In the genomic region with DNA sequence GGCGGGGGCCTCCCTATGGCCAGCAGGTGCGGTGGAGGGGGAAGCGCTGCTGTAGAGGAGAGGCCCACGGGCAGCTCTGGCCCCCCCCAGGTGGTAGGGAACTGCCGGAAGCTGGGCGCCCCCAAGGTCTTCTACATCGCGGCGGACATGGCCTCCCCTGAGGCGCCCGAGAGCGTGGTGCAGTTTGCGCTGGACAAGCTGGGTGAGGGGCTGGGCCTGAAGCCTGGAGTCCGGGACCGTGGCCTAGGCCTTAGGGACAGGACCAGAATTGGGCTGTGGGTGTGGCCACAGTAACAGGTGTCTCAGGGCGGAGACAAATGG, we compare ENCODE assay signal across 8 cellular contexts. TPM values are rescaled to one million over a fixed set of nuclear protein-coding genes. Genes with fewer than 3 reads are reported as not detected.
DNase-seq lines count a peak whose midpoint lies in the region; ATAC-seq lines count a peak whose summit lies in the region.

No MANE protein-coding gene starts in this region.

- no peak for ATAC-seq in activated naive CD8-positive, alpha-beta T cell treated with anti-CD3 and anti-CD28 coated beads, Interleukin-2, amount 10 ng/mL, durations not matched to agents 7 days and 5 days (ENCODE audit: low read depth)

- H3K27me3 Mint-ChIP-seq in activated CD4-positive, alpha-beta T cell treated with anti-CD3 and anti-CD28 coated beads, Interleukin-2, amount 10 ng/mL, durations not matched to agents 7 days and 5 days = no peaks in the 10 kb centered on the region
- peaks cover 7% of the 10 kb centered on the region for H3K27me3 Mint-ChIP-seq in activated naive CD8-positive, alpha-beta T cell treated with anti-CD3 and anti-CD28 coated beads, Interleukin-2, amount 10 ng/mL, durations not matched to agents 7 days and 5 days

- H3K27me3 ChIP-seq in layer of hippocampus (ENCODE audit: control insufficient read depth, insufficient read depth, low read length) (no peaks in the 10 kb centered on the region), thymus (ENCODE audit: control insufficient read depth, insufficient read depth) (no peaks in the 10 kb centered on the region)

- no peaks in the 10 kb centered on the region for H3K9me3 Mint-ChIP-seq in activated CD4-positive, alpha-beta T cell treated with anti-CD3 and anti-CD28 coated beads, Interleukin-2, amount 10 ng/mL, durations not matched to agents 7 days and 5 days
- H3K9me3 Mint-ChIP-seq in activated naive CD8-positive, alpha-beta T cell treated with anti-CD3 and anti-CD28 coated beads, Interleukin-2, amount 10 ng/mL, durations not matched to agents 7 days and 5 days = no peaks in the 10 kb centered on the region

- peaks cover 33% of the 10 kb centered on the region for H3K4me1 Mint-ChIP-seq in activated CD4-positive, alpha-beta T cell treated with anti-CD3 and anti-CD28 coated beads, Interleukin-2, amount 10 ng/mL, durations not matched to agents 7 days and 5 days
- H3K4me1 Mint-ChIP-seq in activated naive CD8-positive, alpha-beta T cell treated with anti-CD3 and anti-CD28 coated beads, Interleukin-2, amount 10 ng/mL, durations not matched to agents 7 days and 5 days = peaks cover 16% of the 10 kb centered on the region

- CTCF ChIA-PET in activated CD4-positive, alpha-beta T cell treated with anti-CD3 and anti-CD28 coated beads, Interleukin-2, amount 10 ng/mL, durations not matched to agents 7 days and 5 days (lab: Charles Lee) = interaction anchor here (0.6 to 2.4 kb wide), 14 partner anchors 10 to 142 kb away, joined by 3 to 17 read pairs (median 6); a partner anchor contains a TSS

- H3K36me3 Mint-ChIP-seq in activated CD4-positive, alpha-beta T cell treated with anti-CD3 and anti-CD28 coated beads, Interleukin-2, amount 10 ng/mL, durations not matched to agents 7 days and 5 days (ENCODE audit: low read depth) = peaks cover 9% of the 10 kb centered on the region
- H3K36me3 Mint-ChIP-seq in activated naive CD8-positive, alpha-beta T cell treated with anti-CD3 and anti-CD28 coated beads, Interleukin-2, amount 10 ng/mL, durations not matched to agents 7 days and 5 days = peaks cover 10% of the 10 kb centered on the region

- H3K4me1 ChIP-seq in thymus (ENCODE audit: control insufficient read depth, insufficient read depth, low read length) = peaks cover 19% of the 10 kb centered on the region

- H3K9me3 ChIP-seq in thymus (ENCODE audit: control insufficient read depth) = no peaks in the 10 kb centered on the region

- peak overlapping the region; percentile 72 for H3K4me3 ChIP-seq in thymus (ENCODE audit: low read length)

- POLR2A ChIA-PET in activated CD4-positive, alpha-beta T cell treated with anti-CD3 and anti-CD28 coated beads, Interleukin-2, amount 10 ng/mL, durations not matched to agents 7 days and 5 days (lab: Charles Lee) = no interaction called here
- POLR2A ChIA-PET in activated naive CD8-positive, alpha-beta T cell treated with anti-CD3 and anti-CD28 coated beads, Interleukin-2, amount 10 ng/mL, durations not matched to agents 7 days and 5 days (lab: Charles Lee) = interaction anchor here (0.6 to 2.9 kb wide), 12 partner anchors 10 to 217 kb away, joined by 3 to 29 read pairs (median 4); a partner anchor contains a TSS

- H3K27ac Mint-ChIP-seq in activated CD4-positive, alpha-beta T cell treated with anti-CD3 and anti-CD28 coated beads, Interleukin-2, amount 10 ng/mL, durations not matched to agents 7 days and 5 days = peak overlapping the region; percentile 91
- peak overlapping the region; percentile 94 for H3K27ac Mint-ChIP-seq in activated naive CD8-positive, alpha-beta T cell treated with anti-CD3 and anti-CD28 coated beads, Interleukin-2, amount 10 ng/mL, durations not matched to agents 7 days and 5 days

- H3K27ac ChIP-seq in layer of hippocampus (ENCODE audit: low read depth, low read length) (peak overlapping the region; percentile 73), thymus (ENCODE audit: low read depth) (peak overlapping the region; percentile 90)

- WGBS in thymus = 4% methylated on average over 16 of the region's 16 CpGs

- H3K36me3 ChIP-seq in thymus (ENCODE audit: control insufficient read depth, insufficient read depth) = peaks cover 2% of the 10 kb centered on the region

- no peak for DNase-seq in activated CD4-positive, alpha-beta T cell treated with anti-CD3 and anti-CD28 coated beads, Interleukin-2, amount 10 ng/mL, durations not matched to agents 7 days and 5 days
- no peak for DNase-seq in activated CD4-positive, alpha-beta T cell treated with anti-CD3 and anti-CD28 coated beads, Interleukin-2, amount 50 U/mL, for 48 hours
- DNase-seq in activated naive CD8-positive, alpha-beta T cell treated with anti-CD3 and anti-CD28 coated beads, Interleukin-2, amount 10 ng/mL, durations not matched to agents 7 days and 5 days = no peak
- DNase-seq in NCI-H187 (lab: John Stamatoyannopoulos, UW) (no peak), Ammon's horn (ENCODE audit: low spot score) (no peak), kidney tubule cell (ENCODE audit: low spot score) (no peak)

- H3K4me3 Mint-ChIP-seq in activated CD4-positive, alpha-beta T cell treated with anti-CD3 and anti-CD28 coated beads, Interleukin-2, amount 10 ng/mL, durations not matched to agents 7 days and 5 days = peak overlapping the region; percentile 73
- H3K4me3 Mint-ChIP-seq in activated naive CD8-positive, alpha-beta T cell treated with anti-CD3 and anti-CD28 coated beads, Interleukin-2, amount 10 ng/mL, durations not matched to agents 7 days and 5 days = peak overlapping the region; percentile 90

RNA-seq across cellular contexts. Expression of a gene that starts 3.8 kb away (rescaled TPM):
- 100 to 1,000 TPM; 880 to 925 TPM for total RNA-seq in activated CD4-positive, alpha-beta T cell treated with anti-CD3 and anti-CD28 coated beads, Interleukin-2, amount 10 ng/mL, durations not matched to agents 7 days and 5 days
- total RNA-seq in activated naive CD8-positive, alpha-beta T cell treated with anti-CD3 and anti-CD28 coated beads, Interleukin-2, amount 10 ng/mL, durations not matched to agents 7 days and 5 days = 1,000 to 10,000 TPM; 1,119 to 1,147 TPM
- polyA plus RNA-seq in thymus = 1,924 TPM

RNA-seq across cellular contexts. Expression of a gene that starts 5.5 kb away (rescaled TPM):
- total RNA-seq in activated CD4-positive, alpha-beta T cell treated with anti-CD3 and anti-CD28 coated beads, Interleukin-2, amount 10 ng/mL, durations not matched to agents 7 days and 5 days = 1 to 10 TPM; 2.0 TPM
- total RNA-seq in activated naive CD8-positive, alpha-beta T cell treated with anti-CD3 and anti-CD28 coated beads, Interleukin-2, amount 10 ng/mL, durations not matched to agents 7 days and 5 days = 1 to 10 TPM; 2.2 to 4.1 TPM
- 6.5 TPM for polyA plus RNA-seq in thymus

RNA-seq across cellular contexts. Expression of a gene that starts 6.0 kb away (rescaled TPM):
- total RNA-seq in activated CD4-positive, alpha-beta T cell treated with anti-CD3 and anti-CD28 coated beads, Interleukin-2, amount 10 ng/mL, durations not matched to agents 7 days and 5 days = 10 to 100 TPM; 43.5 to 48.2 TPM
- 10 to 100 TPM; 42.6 to 44.1 TPM for total RNA-seq in activated naive CD8-positive, alpha-beta T cell treated with anti-CD3 and anti-CD28 coated beads, Interleukin-2, amount 10 ng/mL, durations not matched to agents 7 days and 5 days
- polyA plus RNA-seq in thymus = 67.6 TPM

RNA-seq across cellular contexts. Expression of a gene that starts 33.7 kb away (rescaled TPM):
- 10 to 100 TPM; 71.7 to 79.6 TPM for total RNA-seq in activated CD4-positive, alpha-beta T cell treated with anti-CD3 and anti-CD28 coated beads, Interleukin-2, amount 10 ng/mL, durations not matched to agents 7 days and 5 days
- 100 to 1,000 TPM; 112 to 120 TPM for total RNA-seq in activated naive CD8-positive, alpha-beta T cell treated with anti-CD3 and anti-CD28 coated beads, Interleukin-2, amount 10 ng/mL, durations not matched to agents 7 days and 5 days
- polyA plus RNA-seq in thymus = 37.7 TPM

RNA-seq across cellular contexts. Expression of a gene that starts 34.2 kb away (rescaled TPM):
- total RNA-seq in activated CD4-positive, alpha-beta T cell treated with anti-CD3 and anti-CD28 coated beads, Interleukin-2, amount 10 ng/mL, durations not matched to agents 7 days and 5 days = not detected
- not detected for total RNA-seq in activated naive CD8-positive, alpha-beta T cell treated with anti-CD3 and anti-CD28 coated beads, Interleukin-2, amount 10 ng/mL, durations not matched to agents 7 days and 5 days
- 0.05 TPM for polyA plus RNA-seq in thymus
